In the genomic region with DNA sequence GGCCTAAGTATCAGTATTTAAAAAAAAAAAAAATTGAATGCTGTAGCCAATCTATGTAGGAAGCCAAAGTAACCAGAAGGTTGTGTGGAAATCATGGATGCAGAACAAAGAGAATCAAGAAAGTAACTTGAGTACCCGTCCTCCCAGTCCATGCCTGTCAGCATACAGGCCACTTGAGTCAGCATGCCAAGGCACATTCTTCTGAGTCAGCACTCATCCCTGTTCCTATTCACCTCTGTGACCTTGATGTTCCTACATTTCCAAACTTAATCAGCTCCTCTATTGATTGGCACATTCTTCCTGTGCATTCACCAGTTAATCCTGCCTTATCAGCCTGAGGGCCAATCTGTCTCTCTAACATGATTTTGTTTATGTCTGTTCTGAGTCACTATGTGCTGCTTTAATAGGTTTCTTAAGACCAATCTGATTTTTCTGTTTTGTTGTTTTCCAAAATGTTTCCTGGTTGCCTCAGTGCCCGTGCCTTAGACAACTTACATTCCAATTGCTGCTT, we compare ENCODE assay signal across 11 cellular contexts.
DNase-seq lines count a peak whose midpoint lies in the region; ATAC-seq and TF ChIP-seq lines count a peak whose summit lies in the region.
"Had no signal": no experiment of that assay in that cellular context is flagged by ENCODE, and none has a peak within 500 bp of the region (broad histone marks: within the 10 kb centered on the region; RNA-seq: fewer than 3 reads in every experiment).

No MANE protein-coding gene starts in this region.

- H3K36me3 ChIP-seq in IMR-90 (ENCODE audit: control insufficient read depth, insufficient read depth, low read length) (no peaks in the 10 kb centered on the region), mucosa of descending colon (ENCODE audit: low read depth) (no peaks in the 10 kb centered on the region)
- H3K36me3 ChIP-seq: stomach had no signal

- peak overlapping the region; percentile 61; the same call in 1 of the 2 replicates for H3K18ac ChIP-seq in IMR-90 (ENCODE audit: low read depth, low read length)

- H3K4me1 Mint-ChIP-seq in immature natural killer cell, result peaks cover 7% of the 10 kb centered on the region in 2 donors
- peaks cover 2% of the 10 kb centered on the region for H3K4me1 Mint-ChIP-seq in activated CD8-positive, alpha-beta T cell treated with anti-CD3 and anti-CD28 coated beads, Interleukin-2, amount 10 ng/mL, durations not matched to agents 7 days and 5 days (ENCODE audit: low read depth)

- H3K27me3 Mint-ChIP-seq in immature natural killer cell (ENCODE audit: low read depth in 3 of 3), result no peaks in the 10 kb centered on the region
- H3K27me3 Mint-ChIP-seq in activated CD8-positive, alpha-beta T cell treated with anti-CD3 and anti-CD28 coated beads, Interleukin-2, amount 10 ng/mL, durations not matched to agents 7 days and 5 days (ENCODE audit: low read depth), result no peaks in the 10 kb centered on the region

- peak overlapping the region; percentile 88 for H2BK5ac ChIP-seq in IMR-90 (ENCODE audit: low read depth, low read length, poor library complexity, severe bottlenecking)

- peak overlapping the region; percentile 21; the same call in 1 of the 2 replicates for H3K23ac ChIP-seq in IMR-90 (ENCODE audit: low read depth, low read length)

- H4K5ac ChIP-seq in IMR-90 (ENCODE audit: low read depth, low read length), result no peak overlapping the region

- no peak for TF ChIP-seq RAD21 in IMR-90 (IDR thresholded peaks at IDR 0.05; ENCODE audit: low read length)

- peak overlapping the region; percentile 45; the same call in 1 of the 2 replicates for H4K91ac ChIP-seq in IMR-90 (ENCODE audit: insufficient read depth, low read depth, low read length)

- no peak overlapping the region for H3K4me3 Mint-ChIP-seq in immature natural killer cell
- H3K4me3 Mint-ChIP-seq in activated CD8-positive, alpha-beta T cell treated with anti-CD3 and anti-CD28 coated beads, Interleukin-2, amount 10 ng/mL, durations not matched to agents 7 days and 5 days, result no peak overlapping the region

- intact Hi-C loops in IMR-90 (cut with micrococcal nuclease), result loop anchor here (1.0 to 10.0 kb wide), 2 partner anchors 168 to 337 kb away; no protein-coding TSS in a partner anchor
- intact Hi-C loops in mucosa of descending colon (cut with DNase I, micrococcal nuclease), result no loop called here

- TF ChIP-seq CTCF in AG09319 (IDR thresholded peaks at IDR 0.05; ENCODE audit: low read depth, low read length) (no peak), IMR-90 (conservative IDR thresholded peaks at IDR 0.05; ENCODE audit: low read depth, low read length) (no peak), astrocyte of the cerebellum (IDR thresholded peaks at IDR 0.05; ENCODE audit: low read depth, low read length, missing control alignments) (no peak), mucosa of descending colon (IDR thresholded peaks at IDR 0.05) (no peak)

- H3K4ac ChIP-seq in IMR-90 (ENCODE audit: low read depth, low read length), result peak overlapping the region; percentile 14; the same call in 1 of the 2 replicates

- H3K27ac ChIP-seq in IMR-90 (ENCODE audit: insufficient read depth, low read length), result no peak overlapping the region
- H3K27ac ChIP-seq: HL-60, stomach had no signal

- H3K4me3 ChIP-seq in IMR-90 (ENCODE audit: insufficient read depth, low read depth, low read length) (no peak overlapping the region), astrocyte of the cerebellum (ENCODE audit: low read depth, low read length) (no peak overlapping the region), mucosa of descending colon (no peak overlapping the region)
- H3K4me3 ChIP-seq: stomach had no signal

- H3K36me3 Mint-ChIP-seq in immature natural killer cell, result peaks cover 0 to 7% (median 0%) of the 10 kb centered on the region in 3 donors
- no peaks in the 10 kb centered on the region for H3K36me3 Mint-ChIP-seq in activated CD8-positive, alpha-beta T cell treated with anti-CD3 and anti-CD28 coated beads, Interleukin-2, amount 10 ng/mL, durations not matched to agents 7 days and 5 days (ENCODE audit: low read depth)

- in situ Hi-C loops in IMR-90 (cut with MboI; ENCODE audit: low sequenced_read_pairs) (no loop called here), astrocyte of the cerebellum (cut with HindIII; ENCODE audit: low sequenced_read_pairs) (no loop called here)

- peaks cover 8% of the 10 kb centered on the region for H3K9me1 ChIP-seq in IMR-90 (ENCODE audit: insufficient read depth, low read length)

- CTCF ChIA-PET in IMR-90 (lab: Yijun Ruan, JAX), result interaction anchor here (0.6 kb wide), 1 partner anchor 24 kb away, joined by 3 read pairs; no protein-coding TSS in a partner anchor
- CTCF ChIA-PET in activated CD8-positive, alpha-beta T cell treated with anti-CD3 and anti-CD28 coated beads, Interleukin-2, amount 10 ng/mL, durations not matched to agents 7 days and 5 days (lab: Charles Lee), result no interaction called here

- H3K79me1 ChIP-seq in IMR-90 (ENCODE audit: low read depth in 1 of 2, low read length in 2 of 2), result no peaks in the 10 kb centered on the region

- no peaks in the 10 kb centered on the region for H3K9me3 ChIP-seq in IMR-90 (ENCODE audit: control insufficient read depth, insufficient read depth, low read length)
- H3K9me3 ChIP-seq in mucosa of descending colon, result no peaks in the 10 kb centered on the region
- H3K9me3 ChIP-seq: stomach had no signal

- H3K9me3 Mint-ChIP-seq in immature natural killer cell, result no peaks in the 10 kb centered on the region
- H3K9me3 Mint-ChIP-seq in activated CD8-positive, alpha-beta T cell treated with anti-CD3 and anti-CD28 coated beads, Interleukin-2, amount 10 ng/mL, durations not matched to agents 7 days and 5 days (ENCODE audit: insufficient read depth), result no peaks in the 10 kb centered on the region

- peak overlapping the region; percentile 41; the same call in 1 of the 2 replicates for H2AK5ac ChIP-seq in IMR-90 (ENCODE audit: low read depth, low read length)

- no peak overlapping the region for H3K27ac Mint-ChIP-seq in immature natural killer cell
- no peak overlapping the region for H3K27ac Mint-ChIP-seq in activated CD8-positive, alpha-beta T cell treated with anti-CD3 and anti-CD28 coated beads, Interleukin-2, amount 10 ng/mL, durations not matched to agents 7 days and 5 days

- dilution Hi-C loops in IMR-90 (cut with HindIII; ENCODE audit: low sequenced_read_pairs, unreplicated experiment), result no loop called here

- peak overlapping the region; percentile 78; the same call in 1 of the 2 replicates for H3K4me2 ChIP-seq in IMR-90 (ENCODE audit: low read depth, low read length)

- H3K4me1 ChIP-seq in IMR-90 (ENCODE audit: control insufficient read depth, insufficient read depth, low read length), result peaks cover 11% of the 10 kb centered on the region
- no peaks in the 10 kb centered on the region for H3K4me1 ChIP-seq in mucosa of descending colon (ENCODE audit: low read depth)

- peak overlapping the region; percentile 8; the same call in 1 of the 3 replicates for H2BK15ac ChIP-seq in IMR-90 (ENCODE audit: low read depth, low read length)

- H3K56ac ChIP-seq in IMR-90 (ENCODE audit: extremely low read depth, insufficient read depth, low read length), result no peak overlapping the region

- H3K9ac ChIP-seq in IMR-90 (ENCODE audit: low read depth, low read length), result no peak overlapping the region

- peak; percentile 67 for ATAC-seq in IMR-90 (ENCODE audit: low read depth)
- no peak for ATAC-seq in activated CD4-positive, CD25-positive, alpha-beta regulatory T cell treated with anti-CD3 and anti-CD28 coated beads, Interleukin-2, amount 50 U/mL, for 24 hours
- no peak for ATAC-seq in activated CD8-positive, alpha-beta T cell treated with anti-CD3 and anti-CD28 coated beads, Interleukin-2, amount 10 ng/mL, durations not matched to agents 7 days and 5 days
- ATAC-seq in mucosa of descending colon, result no peak

- H2AK9ac ChIP-seq in IMR-90 (replicated peaks; ENCODE audit: low read depth, low read length, poor library complexity), result no peak overlapping the region

- TF ChIP-seq POLR2A in IMR-90 (IDR thresholded peaks at IDR 0.05; ENCODE audit: low read depth, low read length), result no peak

- peak overlapping the region in 1 of 2 experiments; percentile 36; a peak in 1 of 4 replicates for H4K8ac ChIP-seq in IMR-90 (ENCODE audit: low read depth in 2 of 2, low read length in 2 of 2)

- H4K20me1 ChIP-seq in IMR-90 (ENCODE audit: insufficient read depth, low read length), result peaks cover 8% of the 10 kb centered on the region

- no peaks in the 10 kb centered on the region for H3K27me3 ChIP-seq in IMR-90 (ENCODE audit: control insufficient read depth, insufficient read depth, low read length)
- H3K27me3 ChIP-seq: stomach had no signal

- peak overlapping the region; percentile 62 for H2BK20ac ChIP-seq in IMR-90 (ENCODE audit: low read depth, low read length)

- BruUV-seq in IMR-90 (replicated peaks; lab: Mats Ljungman, UMichigan), result no TSS peak

- WGBS in IMR-90 (ENCODE audit: extremely low coverage in 2 of 2, insufficient read length in 1 of 2), 2 experiments, result 50% methylated on average over 1 of the region's 2 CpGs; no CpG with 5 or more reads in 1 of the 2 experiments

- POLR2A ChIA-PET in IMR-90 (lab: Charles Lee; ENCODE audit: unreplicated experiment), result no interaction called here
- POLR2A ChIA-PET in activated CD8-positive, alpha-beta T cell treated with anti-CD3 and anti-CD28 coated beads, Interleukin-2, amount 10 ng/mL, durations not matched to agents 7 days and 5 days (lab: Charles Lee), result no interaction called here

- no peak overlapping the region for H2AFZ ChIP-seq in IMR-90 (replicated peaks; ENCODE audit: low read length, poor library complexity)

- peak; percentile 99 for DNase-seq in AG09319 (ENCODE audit: extremely low read depth, low read depth)
- DNase-seq in IMR-90, result peak; percentile 78
- DNase-seq in astrocyte of the cerebellum (ENCODE audit: low read depth), result peak; percentile 44
- peak; percentile 66 for DNase-seq in left kidney (ENCODE audit: low read depth, low spot score)
- DNase-seq in immature natural killer cell, result no peak
- DNase-seq in activated CD8-positive, alpha-beta T cell treated with anti-CD3 and anti-CD28 coated beads, Interleukin-2, amount 10 ng/mL, durations not matched to agents 7 days and 5 days, result no peak
- DNase-seq in mucosa of descending colon, result no peak
- DNase-seq: SHP77, stomach had no signal

- peak overlapping the region; percentile 15; the same call in 1 of the 2 replicates for H2BK120ac ChIP-seq in IMR-90 (ENCODE audit: low read depth, low read length)

- H3K14ac ChIP-seq in IMR-90 (replicated peaks; ENCODE audit: low read depth, low read length), result no peak overlapping the region

TF ChIP-seq in IMR-90, 13 proteins besides CTCF, POLR2A, EP300 and RAD21 (continues in another document):
- TF ChIP-seq BHLHE40 (IDR thresholded peaks at IDR 0.05; ENCODE audit: low read depth, low read length) (peak; percentile 84), MXI1 (IDR thresholded peaks at IDR 0.05; ENCODE audit: borderline replicate concordance, low read depth, low read length) (no peak), CEBPB (IDR thresholded peaks at IDR 0.05; ENCODE audit: low read depth, low read length) (peak; percentile 34; the same call in 1 of the 2 replicates), FOS (IDR thresholded peaks at IDR 0.05; ENCODE audit: low read depth, low read length) (peak; percentile 49; the same call in 1 of the 2 replicates)

Comparison
In these comparisons a context has a peak if more than half of its experiments do, and no peak if none do; other contexts are left out.
1. DNase-seq: peak in AG09319 (single experiment), IMR-90 (single experiment), astrocyte of the cerebellum (single experiment) and left kidney (single experiment); none in immature natural killer cell (0 of 3), activated CD8-positive, alpha-beta T cell treated with anti-CD3 and anti-CD28 coated beads, Interleukin-2, amount 10 ng/mL, durations not matched to agents 7 days and 5 days (single experiment) and mucosa of descending colon (0 of 3).